ENCODE assay signal across 2 cellular contexts in genomic region chr7:73830618-73830871, GRCh38.
A peak's percentile ranks its signal among the peaks of the same experiment; 100 is the strongest.
TF ChIP-seq lines count a peak whose summit lies in the region.

No MANE protein-coding gene starts in this region.

TF ChIP-seq in Ishikawa, 13 proteins besides CTCF, POLR2A, EP300 and RAD21:
- TF ChIP-seq, protein P1, sequence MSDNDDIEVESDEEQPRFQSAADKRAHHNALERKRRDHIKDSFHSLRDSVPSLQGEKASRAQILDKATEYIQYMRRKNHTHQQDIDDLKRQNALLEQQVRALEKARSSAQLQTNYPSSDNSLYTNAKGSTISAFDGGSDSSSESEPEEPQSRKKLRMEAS (IDR thresholded peaks at IDR 0.05), result no peak
- TF ChIP-seq TAF1 (IDR thresholded peaks at IDR 0.05; ENCODE audit: low read depth), result no peak
- TF ChIP-seq ZBTB7A (IDR thresholded peaks at IDR 0.05; ENCODE audit: low read depth), result 0 out of 2 replicates have a peak, but pooled peaks have one; percentile 13

TF ChIP-seq in H1, 55 proteins besides CTCF, POLR2A, EP300 and RAD21:
- TF ChIP-seq EGR1 (IDR thresholded peaks at IDR 0.05; ENCODE audit: borderline replicate concordance, low read depth, low read length) (no peak), RBBP5 (IDR thresholded peaks at IDR 0.05; ENCODE audit: borderline replicate concordance, low read depth, low read length) (peak; percentile 72; the same call in 1 of the 2 replicates), SP2 (IDR thresholded peaks at IDR 0.05; ENCODE audit: low read length) (no peak), SP4 (IDR thresholded peaks at IDR 0.05; ENCODE audit: low read length) (no peak), GABPA (IDR thresholded peaks at IDR 0.05; ENCODE audit: borderline replicate concordance, insufficient read depth, low read length) (no peak), ATF2 (IDR thresholded peaks at IDR 0.05; ENCODE audit: low read length) (0 out of 2 replicates have a peak, but pooled peaks have one; percentile 39), ZNF274 (IDR thresholded peaks at IDR 0.05; ENCODE audit: borderline replicate concordance, extremely low read depth, low read length) (no peak), HDAC2 (IDR thresholded peaks at IDR 0.05; ENCODE audit: borderline replicate concordance in 1 of 2, low read depth in 2 of 2, low read length in 2 of 2) (no peak), CEBPB (IDR thresholded peaks at IDR 0.05; ENCODE audit: low read depth, low read length) (no peak), YY1 (IDR thresholded peaks at IDR 0.05; ENCODE audit: low read depth, low read length) (no peak), KDM4A (IDR thresholded peaks at IDR 0.05; ENCODE audit: low read depth, low read length, severe bottlenecking) (no peak), RXRA (IDR thresholded peaks at IDR 0.05; ENCODE audit: insufficient read depth, low read depth, low read length) (no peak), ASH2L (IDR thresholded peaks at IDR 0.05; ENCODE audit: low read length) (peak; percentile 66), JUN (IDR thresholded peaks at IDR 0.05; ENCODE audit: low read depth, low read length) (no peak), CHD1 (IDR thresholded peaks at IDR 0.05; ENCODE audit: low read depth, low read length) (no peak), NRF1 (IDR thresholded peaks at IDR 0.05; ENCODE audit: low read depth, low read length) (no peak), CTBP2 (IDR thresholded peaks at IDR 0.05; ENCODE audit: borderline replicate concordance, insufficient read depth, insufficient read length, low read length) (no peak), BRCA1 (IDR thresholded peaks at IDR 0.05; ENCODE audit: low read depth, low read length) (no peak), SIRT6 (IDR thresholded peaks at IDR 0.05; ENCODE audit: low read length) (no peak), RNF2 (IDR thresholded peaks at IDR 0.05; ENCODE audit: borderline replicate concordance, low read depth, low read length, missing control alignments, poor library complexity, severe bottlenecking) (no peak), TCF12 (IDR thresholded peaks at IDR 0.05; ENCODE audit: low read depth, low read length) (no peak), MAFK (IDR thresholded peaks at IDR 0.05; ENCODE audit: low read depth, low read length) (no peak), POU5F1 (IDR thresholded peaks at IDR 0.05; ENCODE audit: low read depth, low read length) (no peak)
- TF ChIP-seq, protein P2, sequence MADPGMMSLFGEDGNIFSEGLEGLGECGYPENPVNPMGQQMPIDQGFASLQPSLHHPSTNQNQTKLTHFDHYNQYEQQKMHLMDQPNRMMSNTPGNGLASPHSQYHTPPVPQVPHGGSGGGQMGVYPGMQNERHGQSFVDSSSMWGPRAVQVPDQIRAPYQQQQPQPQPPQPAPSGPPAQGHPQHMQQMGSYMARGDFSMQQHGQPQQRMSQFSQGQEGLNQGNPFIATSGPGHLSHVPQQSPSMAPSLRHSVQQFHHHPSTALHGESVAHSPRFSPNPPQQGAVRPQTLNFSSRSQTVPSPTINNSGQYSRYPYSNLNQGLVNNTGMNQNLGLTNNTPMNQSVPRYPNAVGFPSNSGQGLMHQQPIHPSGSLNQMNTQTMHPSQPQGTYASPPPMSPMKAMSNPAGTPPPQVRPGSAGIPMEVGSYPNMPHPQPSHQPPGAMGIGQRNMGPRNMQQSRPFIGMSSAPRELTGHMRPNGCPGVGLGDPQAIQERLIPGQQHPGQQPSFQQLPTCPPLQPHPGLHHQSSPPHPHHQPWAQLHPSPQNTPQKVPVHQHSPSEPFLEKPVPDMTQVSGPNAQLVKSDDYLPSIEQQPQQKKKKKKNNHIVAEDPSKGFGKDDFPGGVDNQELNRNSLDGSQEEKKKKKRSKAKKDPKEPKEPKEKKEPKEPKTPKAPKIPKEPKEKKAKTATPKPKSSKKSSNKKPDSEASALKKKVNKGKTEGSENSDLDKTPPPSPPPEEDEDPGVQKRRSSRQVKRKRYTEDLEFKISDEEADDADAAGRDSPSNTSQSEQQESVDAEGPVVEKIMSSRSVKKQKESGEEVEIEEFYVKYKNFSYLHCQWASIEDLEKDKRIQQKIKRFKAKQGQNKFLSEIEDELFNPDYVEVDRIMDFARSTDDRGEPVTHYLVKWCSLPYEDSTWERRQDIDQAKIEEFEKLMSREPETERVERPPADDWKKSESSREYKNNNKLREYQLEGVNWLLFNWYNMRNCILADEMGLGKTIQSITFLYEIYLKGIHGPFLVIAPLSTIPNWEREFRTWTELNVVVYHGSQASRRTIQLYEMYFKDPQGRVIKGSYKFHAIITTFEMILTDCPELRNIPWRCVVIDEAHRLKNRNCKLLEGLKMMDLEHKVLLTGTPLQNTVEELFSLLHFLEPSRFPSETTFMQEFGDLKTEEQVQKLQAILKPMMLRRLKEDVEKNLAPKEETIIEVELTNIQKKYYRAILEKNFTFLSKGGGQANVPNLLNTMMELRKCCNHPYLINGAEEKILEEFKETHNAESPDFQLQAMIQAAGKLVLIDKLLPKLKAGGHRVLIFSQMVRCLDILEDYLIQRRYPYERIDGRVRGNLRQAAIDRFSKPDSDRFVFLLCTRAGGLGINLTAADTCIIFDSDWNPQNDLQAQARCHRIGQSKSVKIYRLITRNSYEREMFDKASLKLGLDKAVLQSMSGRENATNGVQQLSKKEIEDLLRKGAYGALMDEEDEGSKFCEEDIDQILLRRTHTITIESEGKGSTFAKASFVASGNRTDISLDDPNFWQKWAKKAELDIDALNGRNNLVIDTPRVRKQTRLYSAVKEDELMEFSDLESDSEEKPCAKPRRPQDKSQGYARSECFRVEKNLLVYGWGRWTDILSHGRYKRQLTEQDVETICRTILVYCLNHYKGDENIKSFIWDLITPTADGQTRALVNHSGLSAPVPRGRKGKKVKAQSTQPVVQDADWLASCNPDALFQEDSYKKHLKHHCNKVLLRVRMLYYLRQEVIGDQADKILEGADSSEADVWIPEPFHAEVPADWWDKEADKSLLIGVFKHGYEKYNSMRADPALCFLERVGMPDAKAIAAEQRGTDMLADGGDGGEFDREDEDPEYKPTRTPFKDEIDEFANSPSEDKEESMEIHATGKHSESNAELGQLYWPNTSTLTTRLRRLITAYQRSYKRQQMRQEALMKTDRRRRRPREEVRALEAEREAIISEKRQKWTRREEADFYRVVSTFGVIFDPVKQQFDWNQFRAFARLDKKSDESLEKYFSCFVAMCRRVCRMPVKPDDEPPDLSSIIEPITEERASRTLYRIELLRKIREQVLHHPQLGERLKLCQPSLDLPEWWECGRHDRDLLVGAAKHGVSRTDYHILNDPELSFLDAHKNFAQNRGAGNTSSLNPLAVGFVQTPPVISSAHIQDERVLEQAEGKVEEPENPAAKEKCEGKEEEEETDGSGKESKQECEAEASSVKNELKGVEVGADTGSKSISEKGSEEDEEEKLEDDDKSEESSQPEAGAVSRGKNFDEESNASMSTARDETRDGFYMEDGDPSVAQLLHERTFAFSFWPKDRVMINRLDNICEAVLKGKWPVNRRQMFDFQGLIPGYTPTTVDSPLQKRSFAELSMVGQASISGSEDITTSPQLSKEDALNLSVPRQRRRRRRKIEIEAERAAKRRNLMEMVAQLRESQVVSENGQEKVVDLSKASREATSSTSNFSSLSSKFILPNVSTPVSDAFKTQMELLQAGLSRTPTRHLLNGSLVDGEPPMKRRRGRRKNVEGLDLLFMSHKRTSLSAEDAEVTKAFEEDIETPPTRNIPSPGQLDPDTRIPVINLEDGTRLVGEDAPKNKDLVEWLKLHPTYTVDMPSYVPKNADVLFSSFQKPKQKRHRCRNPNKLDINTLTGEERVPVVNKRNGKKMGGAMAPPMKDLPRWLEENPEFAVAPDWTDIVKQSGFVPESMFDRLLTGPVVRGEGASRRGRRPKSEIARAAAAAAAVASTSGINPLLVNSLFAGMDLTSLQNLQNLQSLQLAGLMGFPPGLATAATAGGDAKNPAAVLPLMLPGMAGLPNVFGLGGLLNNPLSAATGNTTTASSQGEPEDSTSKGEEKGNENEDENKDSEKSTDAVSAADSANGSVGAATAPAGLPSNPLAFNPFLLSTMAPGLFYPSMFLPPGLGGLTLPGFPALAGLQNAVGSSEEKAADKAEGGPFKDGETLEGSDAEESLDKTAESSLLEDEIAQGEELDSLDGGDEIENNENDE (IDR thresholded peaks at IDR 0.05; ENCODE audit: insufficient replicate concordance, low read length), result no peak
- TF ChIP-seq, protein P3, sequence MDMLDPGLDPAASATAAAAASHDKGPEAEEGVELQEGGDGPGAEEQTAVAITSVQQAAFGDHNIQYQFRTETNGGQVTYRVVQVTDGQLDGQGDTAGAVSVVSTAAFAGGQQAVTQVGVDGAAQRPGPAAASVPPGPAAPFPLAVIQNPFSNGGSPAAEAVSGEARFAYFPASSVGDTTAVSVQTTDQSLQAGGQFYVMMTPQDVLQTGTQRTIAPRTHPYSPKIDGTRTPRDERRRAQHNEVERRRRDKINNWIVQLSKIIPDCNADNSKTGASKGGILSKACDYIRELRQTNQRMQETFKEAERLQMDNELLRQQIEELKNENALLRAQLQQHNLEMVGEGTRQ (IDR thresholded peaks at IDR 0.05; ENCODE audit: low read length), result no peak
